ENCODE assay signal across 24 cellular contexts in the genomic region with DNA sequence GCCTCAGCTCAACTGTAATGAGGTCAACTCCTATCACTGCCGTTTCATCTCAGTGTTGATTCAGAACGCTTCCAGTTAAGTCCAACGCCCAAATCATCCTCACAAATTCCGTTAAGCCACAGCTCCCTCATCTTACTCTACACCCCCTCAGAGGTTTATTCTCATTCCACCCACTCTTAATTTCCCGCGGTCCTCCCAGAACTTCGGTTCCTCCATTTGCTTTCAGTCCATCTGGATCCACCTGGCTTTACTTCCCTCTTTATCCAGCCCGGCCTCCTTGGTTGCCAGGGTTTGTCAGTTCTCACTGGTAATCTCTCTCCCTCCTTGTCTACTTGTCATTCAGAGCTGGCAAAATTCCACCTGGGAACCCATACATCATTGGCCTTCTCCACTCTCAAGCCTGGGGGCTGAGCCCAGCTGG. TPM values are rescaled to one million over a fixed set of nuclear protein-coding genes. Genes with fewer than 3 reads are reported as not detected.
DNase-seq lines count a peak whose midpoint lies in the region; ATAC-seq lines count a peak whose summit lies in the region.
"Had no signal": no experiment of that assay in that cellular context is flagged by ENCODE, and none has a peak within 500 bp of the region (broad histone marks: within the 10 kb centered on the region; RNA-seq: fewer than 3 reads in every experiment).

No MANE protein-coding gene starts in this region.

- peaks cover 21% of the 10 kb centered on the region for H3K4me1 Mint-ChIP-seq in activated CD4-positive, alpha-beta T cell treated with anti-CD3 and anti-CD28 coated beads, Interleukin-2, amount 10 ng/mL, durations not matched to agents 24 days and 14 days
- H3K4me1 Mint-ChIP-seq in activated T-helper 17 cell treated with anti-CD3 and anti-CD28 coated beads, Interleukin-2, amount 50 U/mL, for 72 hours, result peaks cover 19% of the 10 kb centered on the region
- H3K4me1 Mint-ChIP-seq: B cell, IgD-negative memory B cell had no signal

- intact Hi-C loops in activated CD4-positive, alpha-beta T cell treated with anti-CD3 and anti-CD28 coated beads, Interleukin-2, amount 10 ng/mL, durations not matched to agents 24 days and 14 days (cut with micrococcal nuclease), result no loop called here

- no peak overlapping the region for H3K27ac Mint-ChIP-seq in activated CD4-positive, alpha-beta T cell treated with anti-CD3 and anti-CD28 coated beads, Interleukin-2, amount 10 ng/mL, durations not matched to agents 24 days and 14 days
- H3K27ac Mint-ChIP-seq in activated T-helper 17 cell treated with anti-CD3 and anti-CD28 coated beads, Interleukin-2, amount 50 U/mL, for 72 hours, result no peak overlapping the region
- H3K27ac Mint-ChIP-seq: B cell; CD4-positive, CD25-positive, alpha-beta regulatory T cell; IgD-negative memory B cell had no signal

- no peaks in the 10 kb centered on the region for H3K27me3 Mint-ChIP-seq in activated CD4-positive, alpha-beta T cell treated with anti-CD3 and anti-CD28 coated beads, Interleukin-2, amount 10 ng/mL, durations not matched to agents 24 days and 14 days
- H3K27me3 Mint-ChIP-seq in activated T-helper 17 cell treated with anti-CD3 and anti-CD28 coated beads, Interleukin-2, amount 50 U/mL, for 72 hours, result no peaks in the 10 kb centered on the region
- H3K27me3 Mint-ChIP-seq: CD4-positive, CD25-positive, alpha-beta regulatory T cell had no signal

- DNase-seq in activated CD4-positive, alpha-beta T cell treated with anti-CD3 and anti-CD28 coated beads, Interleukin-2, amount 10 ng/mL, durations not matched to agents 24 days and 14 days, result peak; percentile 45
- no peak for DNase-seq in activated CD4-positive, alpha-beta T cell treated with anti-CD3 and anti-CD28 coated beads, Interleukin-2, amount 50 U/mL, for 1 hour
- DNase-seq in CD1c-positive myeloid dendritic cell (ENCODE audit: extremely low spot score) (peak; percentile 50), iris pigment epithelial cell (ENCODE audit: low read depth) (peak; percentile 26), SKM-1 (lab: John Stamatoyannopoulos, UW; ENCODE audit: unreplicated experiment) (no peak), NCI-H526 treated with DMSO at 0.1 percent for 48 hours (lab: John Stamatoyannopoulos, UW) (no peak)
- DNase-seq: CD4-positive, CD25-positive, alpha-beta regulatory T cell; EL; GF-D8; H7; Karpas-422; MV-4-11; NCI-H1694; NCI-H2081; NCI-H2171; NCI-H446; NCI-H526; NK-92 treated with Interleukin-12 subunit alpha and Interleukin-12 subunit beta, amount 100 ng/mL, for 24 hours; SIG-M5 had no signal

- no peaks in the 10 kb centered on the region for H3K9me3 Mint-ChIP-seq in activated CD4-positive, alpha-beta T cell treated with anti-CD3 and anti-CD28 coated beads, Interleukin-2, amount 10 ng/mL, durations not matched to agents 24 days and 14 days
- H3K9me3 Mint-ChIP-seq in activated T-helper 17 cell treated with anti-CD3 and anti-CD28 coated beads, Interleukin-2, amount 50 U/mL, for 72 hours, result no peaks in the 10 kb centered on the region
- H3K9me3 Mint-ChIP-seq: CD4-positive, CD25-positive, alpha-beta regulatory T cell had no signal

- no peaks in the 10 kb centered on the region for H3K36me3 Mint-ChIP-seq in activated CD4-positive, alpha-beta T cell treated with anti-CD3 and anti-CD28 coated beads, Interleukin-2, amount 10 ng/mL, durations not matched to agents 24 days and 14 days (ENCODE audit: low read depth)
- H3K36me3 Mint-ChIP-seq in activated T-helper 17 cell treated with anti-CD3 and anti-CD28 coated beads, Interleukin-2, amount 50 U/mL, for 72 hours (ENCODE audit: low read depth), result no peaks in the 10 kb centered on the region
- H3K36me3 Mint-ChIP-seq: CD4-positive, CD25-positive, alpha-beta regulatory T cell; IgD-negative memory B cell had no signal

- H3K4me3 Mint-ChIP-seq in activated CD4-positive, alpha-beta T cell treated with anti-CD3 and anti-CD28 coated beads, Interleukin-2, amount 10 ng/mL, durations not matched to agents 24 days and 14 days, result no peak overlapping the region
- no peak overlapping the region for H3K4me3 Mint-ChIP-seq in activated T-helper 17 cell treated with anti-CD3 and anti-CD28 coated beads, Interleukin-2, amount 50 U/mL, for 72 hours
- H3K4me3 Mint-ChIP-seq: B cell; CD4-positive, CD25-positive, alpha-beta regulatory T cell; IgD-negative memory B cell had no signal

- ATAC-seq in activated T-helper 17 cell treated with anti-CD3 and anti-CD28 coated beads, Interleukin-2, amount 50 U/mL, for 72 hours (replicated peaks), result peak; percentile 48
- ATAC-seq in GM19328 (IDR thresholded peaks at IDR 0.05; ENCODE audit: unreplicated experiment), result no peak
- ATAC-seq: A549 had no signal

RNA-seq across cellular contexts. Expression of gene RUNX1, which starts 51.3 kb away (rescaled TPM):
- 100 and 101 TPM in 2 replicates for total RNA-seq in activated CD4-positive, alpha-beta T cell treated with anti-CD3 and anti-CD28 coated beads, Interleukin-2, amount 10 ng/mL, durations not matched to agents 24 days and 14 days
- total RNA-seq in activated T-helper 17 cell treated with anti-CD3 and anti-CD28 coated beads, Interleukin-2, amount 50 U/mL, for 72 hours, result 100 to 1,000 TPM; 112 to 136 TPM

Comparison
In these comparisons a context has a peak if more than half of its experiments do, and no peak if none do; other contexts are left out.
1. DNase-seq: peak in activated CD4-positive, alpha-beta T cell treated with anti-CD3 and anti-CD28 coated beads, Interleukin-2, amount 10 ng/mL, durations not matched to agents 24 days and 14 days (single experiment), CD1c-positive myeloid dendritic cell (single experiment) and iris pigment epithelial cell (single experiment); none in activated CD4-positive, alpha-beta T cell treated with anti-CD3 and anti-CD28 coated beads, Interleukin-2, amount 50 U/mL, for 1 hour (single experiment), SKM-1 (single experiment) and NCI-H526 treated with DMSO at 0.1 percent for 48 hours (single experiment).